ENCODE assay signal across 14 cellular contexts in the genomic region with DNA sequence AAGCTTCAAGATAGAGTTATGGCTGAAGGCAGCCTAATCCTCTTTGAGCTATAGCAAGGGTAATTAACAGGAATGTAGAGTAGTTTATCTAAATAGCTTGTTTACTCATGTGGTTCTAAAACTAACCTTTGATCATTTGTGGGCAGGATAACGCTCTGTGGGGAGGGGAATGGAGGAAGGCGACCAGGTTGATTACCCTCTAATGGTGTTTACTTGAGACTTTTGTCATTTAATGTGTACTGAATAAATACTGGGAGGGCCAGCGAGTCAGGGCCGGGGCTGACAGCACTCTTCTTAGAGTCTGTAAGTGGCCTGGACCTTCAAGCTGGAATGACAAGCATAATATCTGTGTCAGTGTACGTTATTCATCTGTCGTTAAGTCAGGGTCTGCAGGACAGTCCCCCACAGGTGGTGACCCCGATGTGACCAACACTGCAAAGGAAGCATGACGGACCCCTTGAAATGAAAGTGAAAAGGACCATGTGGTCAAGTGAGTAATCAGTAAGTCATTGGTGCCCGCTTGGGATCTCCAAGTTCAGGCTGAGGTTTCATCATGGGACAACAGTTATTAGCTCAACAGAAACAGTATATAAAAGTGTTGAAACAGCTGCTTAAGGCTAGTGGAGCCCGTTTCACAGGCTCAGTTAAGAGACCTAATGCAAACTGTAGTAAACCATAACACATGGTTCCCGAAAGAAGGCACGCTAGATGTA.
DNase-seq lines count a peak whose midpoint lies in the region; ATAC-seq and TF ChIP-seq lines count a peak whose summit lies in the region.
"Had no signal": no experiment of that assay in that cellular context is flagged by ENCODE, and none has a peak within 500 bp of the region (broad histone marks: within the 10 kb centered on the region; RNA-seq: fewer than 3 reads in every experiment).

No MANE protein-coding gene starts in this region.

- peaks cover 1% of the 10 kb centered on the region; the same call in 1 of the 2 replicates for H3K36me3 ChIP-seq in IMR-90 (ENCODE audit: control insufficient read depth, insufficient read depth, low read length)

- H2BK15ac ChIP-seq in IMR-90 (ENCODE audit: low read depth, low read length), result no peak overlapping the region

- H3K79me1 ChIP-seq in IMR-90 (ENCODE audit: low read depth in 1 of 2, low read length in 2 of 2), result no peaks in the 10 kb centered on the region

- no peak overlapping the region for H4K5ac ChIP-seq in IMR-90 (ENCODE audit: low read depth, low read length)

- H2BK20ac ChIP-seq in IMR-90 (ENCODE audit: low read depth, low read length), result no peak overlapping the region

- CTCF ChIA-PET in AG04449 (lab: Yijun Ruan, JAX) (no interaction called here), IMR-90 (lab: Yijun Ruan, JAX) (interaction anchor here (0.6 kb wide), 1 partner anchor 553 kb away, joined by 3 read pairs; no protein-coding TSS in a partner anchor)

- no peak overlapping the region for H2BK120ac ChIP-seq in IMR-90 (ENCODE audit: low read depth, low read length)

- no peak overlapping the region for H2AFZ ChIP-seq in IMR-90 (replicated peaks; ENCODE audit: low read length, poor library complexity)

- no peak overlapping the region for H3K18ac ChIP-seq in IMR-90 (ENCODE audit: low read depth, low read length)

- H4K91ac ChIP-seq in IMR-90 (ENCODE audit: insufficient read depth, low read depth, low read length), result no peak overlapping the region

- no peak overlapping the region for H2AK5ac ChIP-seq in IMR-90 (ENCODE audit: low read depth, low read length)

- peak overlapping the region; percentile 48; the same call in 1 of the 2 replicates for H3K4me2 ChIP-seq in IMR-90 (ENCODE audit: low read depth, low read length)

- TF ChIP-seq CTCF in AG04449 (IDR thresholded peaks at IDR 0.05; ENCODE audit: insufficient read depth, low read length, missing control alignments) (no peak), IMR-90 (conservative IDR thresholded peaks at IDR 0.05; ENCODE audit: low read depth, low read length) (no peak)

- intact Hi-C loops in IMR-90 (cut with micrococcal nuclease), result no loop called here

- WGBS in IMR-90 (ENCODE audit: extremely low coverage in 2 of 2, insufficient read length in 1 of 2), 2 experiments, result 65% methylated on average over 2 of the region's 12 CpGs; no CpG with 5 or more reads in 1 of the 2 experiments

- H3K4ac ChIP-seq in IMR-90 (ENCODE audit: low read depth, low read length), result no peak overlapping the region

- no peak overlapping the region; the same call in 1 of the 2 replicates for H3K14ac ChIP-seq in IMR-90 (replicated peaks; ENCODE audit: low read depth, low read length)

- TF ChIP-seq RAD21 in IMR-90 (IDR thresholded peaks at IDR 0.05; ENCODE audit: low read length), result no peak

- DNase-seq in AG04449 (ENCODE audit: low read depth, low spot score), result peak; percentile 5
- DNase-seq in IMR-90, result peak; percentile 76
- peak; percentile 80 for DNase-seq in amniotic epithelial cell (ENCODE audit: low read depth)
- DNase-seq in iPS-NIHi7 (ENCODE audit: extremely low spot score), result peak; percentile 23
- no peak for DNase-seq in GDM1 (lab: John Stamatoyannopoulos, UW)
- DNase-seq in NCI-H2107 treated with DMSO at 0.1 percent for 48 hours (lab: John Stamatoyannopoulos, UW; ENCODE audit: unreplicated experiment), result no peak
- DNase-seq in 8988T, result no peak
- DNase-seq: effector CD8-positive, alpha-beta T cell; NCI-H2171 treated with DMSO at 0.1 percent for 48 hours; trophoblast cell had no signal

- ATAC-seq in IMR-90 (ENCODE audit: low read depth), result peak; percentile 72
- ATAC-seq in GM21737 (IDR thresholded peaks at IDR 0.05; ENCODE audit: unreplicated experiment), result no peak
- ATAC-seq: natural killer cell treated with Interleukin-12 subunit alpha and Interleukin-12 subunit beta and Interleukin-15 and Interleukin-18, amount 100 ng/mL, for 72 hours had no signal

- H3K27me3 ChIP-seq in IMR-90 (ENCODE audit: control insufficient read depth, insufficient read depth, low read length), result no peaks in the 10 kb centered on the region

- H4K8ac ChIP-seq in IMR-90 (ENCODE audit: low read depth in 2 of 2, low read length in 2 of 2), result no peak overlapping the region

- BruUV-seq in IMR-90 (replicated peaks; lab: Mats Ljungman, UMichigan), result no TSS peak

- dilution Hi-C loops in IMR-90 (cut with HindIII; ENCODE audit: low sequenced_read_pairs, unreplicated experiment), result no loop called here

- H3K9ac ChIP-seq in IMR-90 (ENCODE audit: low read depth, low read length), result no peak overlapping the region

- no peaks in the 10 kb centered on the region for H3K9me3 ChIP-seq in IMR-90 (ENCODE audit: control insufficient read depth, insufficient read depth, low read length)

- in situ Hi-C loops in IMR-90 (cut with MboI; ENCODE audit: low sequenced_read_pairs), result no loop called here

- H3K56ac ChIP-seq in IMR-90 (ENCODE audit: extremely low read depth, insufficient read depth, low read length), result no peak overlapping the region

- peak overlapping the region; percentile 5 for H2AK9ac ChIP-seq in IMR-90 (replicated peaks; ENCODE audit: low read depth, low read length, poor library complexity)

- POLR2A ChIA-PET in AG04449 (lab: Yijun Ruan, JAX) (no interaction called here), IMR-90 (lab: Charles Lee; ENCODE audit: unreplicated experiment) (no interaction called here)

- no peak overlapping the region for H2BK5ac ChIP-seq in IMR-90 (ENCODE audit: low read depth, low read length, poor library complexity, severe bottlenecking)

- TF ChIP-seq POLR2A in IMR-90 (IDR thresholded peaks at IDR 0.05; ENCODE audit: low read depth, low read length), result no peak

- 0 out of 2 replicates have a peak, but pooled peaks cover 3% of the 10 kb centered on the region for H3K9me1 ChIP-seq in IMR-90 (ENCODE audit: insufficient read depth, low read length)

- no peaks in the 10 kb centered on the region for H4K20me1 ChIP-seq in IMR-90 (ENCODE audit: insufficient read depth, low read length)

- H3K27ac ChIP-seq in IMR-90 (ENCODE audit: insufficient read depth, low read length), result no peak overlapping the region
- H3K27ac ChIP-seq: RWPE1, skin epidermis had no signal

- H3K23ac ChIP-seq in IMR-90 (ENCODE audit: low read depth, low read length), result no peak overlapping the region

- peaks cover 1% of the 10 kb centered on the region; the same call in 1 of the 2 replicates for H3K4me1 ChIP-seq in IMR-90 (ENCODE audit: control insufficient read depth, insufficient read depth, low read length)

- H3K4me3 ChIP-seq in AG04449 (ENCODE audit: low read depth, low read length), result no peak overlapping the region
- H3K4me3 ChIP-seq in IMR-90 (ENCODE audit: insufficient read depth, low read depth, low read length), result no peak overlapping the region
- H3K4me3 ChIP-seq: skin epidermis had no signal

TF ChIP-seq in IMR-90, 13 proteins besides CTCF, POLR2A, EP300 and RAD21:
- peak; percentile 39; the same call in 1 of the 2 replicates for TF ChIP-seq CEBPB (IDR thresholded peaks at IDR 0.05; ENCODE audit: low read depth, low read length)
- no peak for TF ChIP-seq CHD1 (IDR thresholded peaks at IDR 0.05; ENCODE audit: low read depth, low read length)
- TF ChIP-seq, protein P1, sequence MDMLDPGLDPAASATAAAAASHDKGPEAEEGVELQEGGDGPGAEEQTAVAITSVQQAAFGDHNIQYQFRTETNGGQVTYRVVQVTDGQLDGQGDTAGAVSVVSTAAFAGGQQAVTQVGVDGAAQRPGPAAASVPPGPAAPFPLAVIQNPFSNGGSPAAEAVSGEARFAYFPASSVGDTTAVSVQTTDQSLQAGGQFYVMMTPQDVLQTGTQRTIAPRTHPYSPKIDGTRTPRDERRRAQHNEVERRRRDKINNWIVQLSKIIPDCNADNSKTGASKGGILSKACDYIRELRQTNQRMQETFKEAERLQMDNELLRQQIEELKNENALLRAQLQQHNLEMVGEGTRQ (IDR thresholded peaks at IDR 0.05; ENCODE audit: low read depth, low read length), result 0 out of 2 replicates have a peak, but pooled peaks have one; percentile 23

Comparison
In these comparisons a context has a peak if more than half of its experiments do, and no peak if none do; other contexts are left out.
1. DNase-seq: peak in AG04449 (single experiment), IMR-90 (single experiment), amniotic epithelial cell (single experiment) and iPS-NIHi7 (single experiment); none in GDM1 (single experiment), NCI-H2107 treated with DMSO at 0.1 percent for 48 hours (single experiment) and 8988T (single experiment).